14 cellular contexts compared by ENCODE assay signal in genomic region chr2:45241061-45241561, GRCh38.
A peak's percentile ranks its signal among the peaks of the same experiment; 100 is the strongest.
DNase-seq lines count a peak whose midpoint lies in the region; ATAC-seq and TF ChIP-seq lines count a peak whose summit lies in the region.
"Had no signal": no experiment of that assay in that cellular context is flagged by ENCODE, and none has a peak within 500 bp of the region (broad histone marks: within the 10 kb centered on the region; RNA-seq: fewer than 3 reads in every experiment).

No MANE protein-coding gene starts in this region.

- TF ChIP-seq CTCF in HFF-Myc (IDR thresholded peaks at IDR 0.05; ENCODE audit: low read depth, low read length, missing control alignments) (no peak), RWPE1 (conservative IDR thresholded peaks at IDR 0.05; ENCODE audit: low read depth) (no peak), fibroblast of lung (conservative IDR thresholded peaks at IDR 0.05 in 1 of 2, IDR thresholded peaks at IDR 0.05 in 1 of 2; ENCODE audit: low read depth in 1 of 2, low read length in 2 of 2) (no peak)

- no peak overlapping the region for H3K4me2 ChIP-seq in fibroblast of lung (ENCODE audit: extremely low read depth, insufficient read depth, low read length)

- no peaks in the 10 kb centered on the region for H3K9me3 ChIP-seq in fibroblast of lung (ENCODE audit: control insufficient read depth, insufficient read depth, low read depth, low read length)
- no peaks in the 10 kb centered on the region for H3K9me3 ChIP-seq in skeletal muscle tissue (ENCODE audit: control insufficient read depth in 3 of 3, low read length in 3 of 3)

- no peak overlapping the region for H3K9ac ChIP-seq in fibroblast of lung (ENCODE audit: insufficient read depth, low read length)
- H3K9ac ChIP-seq in skeletal muscle tissue (ENCODE audit: low read depth in 1 of 3, low read length in 3 of 3), result no peak overlapping the region

- H2AFZ ChIP-seq in fibroblast of lung (ENCODE audit: low read length), result no peak overlapping the region

- H4K20me1 ChIP-seq in fibroblast of lung (ENCODE audit: control insufficient read depth, extremely low read depth, insufficient read depth, low read length), result no peaks in the 10 kb centered on the region

- CTCF ChIA-PET in RWPE1 (lab: Yijun Ruan, JAX), result no interaction called here

- no peaks in the 10 kb centered on the region for H3K36me3 ChIP-seq in fibroblast of lung (ENCODE audit: control insufficient read depth, insufficient read depth, low read length)
- H3K36me3 ChIP-seq in skeletal muscle tissue (ENCODE audit: control insufficient read depth in 3 of 3, insufficient read depth in 3 of 3, low read length in 3 of 3), result no peaks in the 10 kb centered on the region

- peaks cover 18% of the 10 kb centered on the region for H3K4me1 ChIP-seq in fibroblast of lung (ENCODE audit: control insufficient read depth, extremely low read depth, insufficient read depth, low read length)
- H3K4me1 ChIP-seq in skeletal muscle tissue (ENCODE audit: control insufficient read depth in 3 of 3, insufficient read depth in 3 of 3, low read length in 3 of 3), result peaks cover 40 to 51% (median 47%) of the 10 kb centered on the region in 3 donors

- no peaks in the 10 kb centered on the region for H3K79me2 ChIP-seq in fibroblast of lung (ENCODE audit: control insufficient read depth, insufficient read depth, low read length)

- no peak for ATAC-seq in HG02852 (IDR thresholded peaks at IDR 0.05; ENCODE audit: unreplicated experiment)
- ATAC-seq: effector memory CD8-positive, alpha-beta T cell had no signal

- no peak overlapping the region for H3K27ac ChIP-seq in RWPE1
- H3K27ac ChIP-seq in fibroblast of lung (ENCODE audit: insufficient read depth, low read length), result no peak overlapping the region
- peak overlapping the region; percentile 80 for H3K27ac ChIP-seq in skeletal muscle tissue (ENCODE audit: low read depth, low read length)

- POLR2A ChIA-PET in RWPE1 (lab: Yijun Ruan, JAX; ENCODE audit: low non-redundant PET), result no interaction called here

- H3K27me3 ChIP-seq in fibroblast of lung (ENCODE audit: control insufficient read depth, insufficient read depth, low read length) (no peaks in the 10 kb centered on the region), skeletal muscle tissue (ENCODE audit: control insufficient read depth in 3 of 3, insufficient read depth in 3 of 3, low read length in 3 of 3) (no peaks in the 10 kb centered on the region)

- H3K4me3 ChIP-seq in HFF-Myc (replicated peaks; ENCODE audit: low read depth, low read length) (no peak overlapping the region), fibroblast of lung (replicated peaks in 1 of 4; ENCODE audit: control extremely low read depth in 1 of 4, insufficient read depth in 1 of 4, low read depth in 3 of 4, low read length in 4 of 4) (no peak overlapping the region), skeletal muscle tissue (ENCODE audit: low read length in 3 of 3) (no peak overlapping the region)

- DNase-seq in HFF-Myc (ENCODE audit: extremely low read depth, low read depth) (peak; percentile 40), RWPE1 (ENCODE audit: low spot score) (peak; percentile 42), fibroblast of lung (ENCODE audit: low read depth in 2 of 2) (peak; percentile 29 to 61), OCI-M1 (lab: John Stamatoyannopoulos, UW) (no peak), NCI-H2196 (lab: John Stamatoyannopoulos, UW; ENCODE audit: unreplicated experiment) (no peak)
- no peak for DNase-seq in activated CD8-positive, alpha-beta memory T cell treated with anti-CD3 and anti-CD28 coated beads for 24 hours
- DNase-seq: aorta; COR-L47; effector memory CD8-positive, alpha-beta T cell; NCI-H1092; NCI-H510A treated with DMSO at 0.1 percent for 48 hours; RPMI8226 had no signal

Comparison
In these comparisons a context has a peak if more than half of its experiments do, and no peak if none do; other contexts are left out.
1. DNase-seq: peak in HFF-Myc (single experiment), RWPE1 (single experiment) and fibroblast of lung (2 of 2); none in activated CD8-positive, alpha-beta memory T cell treated with anti-CD3 and anti-CD28 coated beads for 24 hours (single experiment), OCI-M1 (single experiment) and NCI-H2196 (single experiment).